In the genomic region with DNA sequence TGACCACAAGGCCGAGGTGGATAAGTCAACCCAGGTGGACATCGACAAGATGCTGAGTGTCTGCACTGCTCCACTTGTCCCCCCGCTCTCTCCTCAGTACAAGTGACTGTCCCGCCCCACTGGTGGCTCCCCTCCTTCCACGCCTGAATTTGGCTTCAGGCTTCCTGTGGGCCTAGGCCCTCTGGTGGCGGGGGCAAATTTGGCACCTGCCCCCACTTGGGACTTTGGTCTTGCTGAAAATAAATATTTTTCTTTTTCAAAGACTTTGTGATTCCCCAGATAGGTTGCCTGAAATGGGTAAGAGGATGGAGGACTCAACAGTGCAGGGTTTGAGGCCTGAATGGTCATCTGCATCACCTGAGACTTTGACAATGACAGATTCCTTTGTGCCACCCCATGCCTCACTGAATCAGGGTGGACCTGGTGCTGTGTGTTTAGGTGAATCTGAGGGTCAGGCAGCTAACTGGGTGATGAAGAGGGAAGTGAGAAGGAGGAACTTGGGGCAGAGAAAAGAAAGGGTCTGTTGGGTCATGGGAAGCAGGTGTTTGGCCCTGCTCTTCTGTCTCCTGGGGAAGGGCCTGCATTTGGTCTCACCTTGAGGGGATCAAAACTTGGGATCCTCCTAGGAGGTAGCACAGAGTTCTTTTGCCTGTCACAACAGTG, we compare ENCODE assay signal across 1 cellular context.
TF ChIP-seq lines count a peak whose summit lies in the region.

No MANE protein-coding gene starts in this region.

TF ChIP-seq in H1, 55 proteins besides CTCF, POLR2A, EP300 and RAD21:
- no peak for TF ChIP-seq NRF1 (IDR thresholded peaks at IDR 0.05; ENCODE audit: low read depth, low read length)
- TF ChIP-seq, protein P1, sequence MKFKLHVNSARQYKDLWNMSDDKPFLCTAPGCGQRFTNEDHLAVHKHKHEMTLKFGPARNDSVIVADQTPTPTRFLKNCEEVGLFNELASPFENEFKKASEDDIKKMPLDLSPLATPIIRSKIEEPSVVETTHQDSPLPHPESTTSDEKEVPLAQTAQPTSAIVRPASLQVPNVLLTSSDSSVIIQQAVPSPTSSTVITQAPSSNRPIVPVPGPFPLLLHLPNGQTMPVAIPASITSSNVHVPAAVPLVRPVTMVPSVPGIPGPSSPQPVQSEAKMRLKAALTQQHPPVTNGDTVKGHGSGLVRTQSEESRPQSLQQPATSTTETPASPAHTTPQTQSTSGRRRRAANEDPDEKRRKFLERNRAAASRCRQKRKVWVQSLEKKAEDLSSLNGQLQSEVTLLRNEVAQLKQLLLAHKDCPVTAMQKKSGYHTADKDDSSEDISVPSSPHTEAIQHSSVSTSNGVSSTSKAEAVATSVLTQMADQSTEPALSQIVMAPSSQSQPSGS (IDR thresholded peaks at IDR 0.05; ENCODE audit: low read length) = no peak
- TF ChIP-seq KDM4A (IDR thresholded peaks at IDR 0.05; ENCODE audit: low read depth, low read length, severe bottlenecking) = no peak
- TF ChIP-seq MAFK (IDR thresholded peaks at IDR 0.05; ENCODE audit: low read depth, low read length) = no peak
- TF ChIP-seq CBX8 (IDR thresholded peaks at IDR 0.05; ENCODE audit: borderline replicate concordance, low read depth, low read length) = no peak
- no peak for TF ChIP-seq RBBP5 (IDR thresholded peaks at IDR 0.05; ENCODE audit: borderline replicate concordance, low read depth, low read length)
- TF ChIP-seq, protein P2, sequence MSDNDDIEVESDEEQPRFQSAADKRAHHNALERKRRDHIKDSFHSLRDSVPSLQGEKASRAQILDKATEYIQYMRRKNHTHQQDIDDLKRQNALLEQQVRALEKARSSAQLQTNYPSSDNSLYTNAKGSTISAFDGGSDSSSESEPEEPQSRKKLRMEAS (IDR thresholded peaks at IDR 0.05) = no peak
- TF ChIP-seq, protein P3, sequence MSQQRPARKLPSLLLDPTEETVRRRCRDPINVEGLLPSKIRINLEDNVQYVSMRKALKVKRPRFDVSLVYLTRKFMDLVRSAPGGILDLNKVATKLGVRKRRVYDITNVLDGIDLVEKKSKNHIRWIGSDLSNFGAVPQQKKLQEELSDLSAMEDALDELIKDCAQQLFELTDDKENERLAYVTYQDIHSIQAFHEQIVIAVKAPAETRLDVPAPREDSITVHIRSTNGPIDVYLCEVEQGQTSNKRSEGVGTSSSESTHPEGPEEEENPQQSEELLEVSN (IDR thresholded peaks at IDR 0.05) = no peak
- TF ChIP-seq BACH1 (IDR thresholded peaks at IDR 0.05; ENCODE audit: low read length) = no peak
- no peak for TF ChIP-seq KDM5A (IDR thresholded peaks at IDR 0.05; ENCODE audit: low read length)
- TF ChIP-seq SP4 (IDR thresholded peaks at IDR 0.05; ENCODE audit: low read length) = no peak
- TF ChIP-seq, protein P4, sequence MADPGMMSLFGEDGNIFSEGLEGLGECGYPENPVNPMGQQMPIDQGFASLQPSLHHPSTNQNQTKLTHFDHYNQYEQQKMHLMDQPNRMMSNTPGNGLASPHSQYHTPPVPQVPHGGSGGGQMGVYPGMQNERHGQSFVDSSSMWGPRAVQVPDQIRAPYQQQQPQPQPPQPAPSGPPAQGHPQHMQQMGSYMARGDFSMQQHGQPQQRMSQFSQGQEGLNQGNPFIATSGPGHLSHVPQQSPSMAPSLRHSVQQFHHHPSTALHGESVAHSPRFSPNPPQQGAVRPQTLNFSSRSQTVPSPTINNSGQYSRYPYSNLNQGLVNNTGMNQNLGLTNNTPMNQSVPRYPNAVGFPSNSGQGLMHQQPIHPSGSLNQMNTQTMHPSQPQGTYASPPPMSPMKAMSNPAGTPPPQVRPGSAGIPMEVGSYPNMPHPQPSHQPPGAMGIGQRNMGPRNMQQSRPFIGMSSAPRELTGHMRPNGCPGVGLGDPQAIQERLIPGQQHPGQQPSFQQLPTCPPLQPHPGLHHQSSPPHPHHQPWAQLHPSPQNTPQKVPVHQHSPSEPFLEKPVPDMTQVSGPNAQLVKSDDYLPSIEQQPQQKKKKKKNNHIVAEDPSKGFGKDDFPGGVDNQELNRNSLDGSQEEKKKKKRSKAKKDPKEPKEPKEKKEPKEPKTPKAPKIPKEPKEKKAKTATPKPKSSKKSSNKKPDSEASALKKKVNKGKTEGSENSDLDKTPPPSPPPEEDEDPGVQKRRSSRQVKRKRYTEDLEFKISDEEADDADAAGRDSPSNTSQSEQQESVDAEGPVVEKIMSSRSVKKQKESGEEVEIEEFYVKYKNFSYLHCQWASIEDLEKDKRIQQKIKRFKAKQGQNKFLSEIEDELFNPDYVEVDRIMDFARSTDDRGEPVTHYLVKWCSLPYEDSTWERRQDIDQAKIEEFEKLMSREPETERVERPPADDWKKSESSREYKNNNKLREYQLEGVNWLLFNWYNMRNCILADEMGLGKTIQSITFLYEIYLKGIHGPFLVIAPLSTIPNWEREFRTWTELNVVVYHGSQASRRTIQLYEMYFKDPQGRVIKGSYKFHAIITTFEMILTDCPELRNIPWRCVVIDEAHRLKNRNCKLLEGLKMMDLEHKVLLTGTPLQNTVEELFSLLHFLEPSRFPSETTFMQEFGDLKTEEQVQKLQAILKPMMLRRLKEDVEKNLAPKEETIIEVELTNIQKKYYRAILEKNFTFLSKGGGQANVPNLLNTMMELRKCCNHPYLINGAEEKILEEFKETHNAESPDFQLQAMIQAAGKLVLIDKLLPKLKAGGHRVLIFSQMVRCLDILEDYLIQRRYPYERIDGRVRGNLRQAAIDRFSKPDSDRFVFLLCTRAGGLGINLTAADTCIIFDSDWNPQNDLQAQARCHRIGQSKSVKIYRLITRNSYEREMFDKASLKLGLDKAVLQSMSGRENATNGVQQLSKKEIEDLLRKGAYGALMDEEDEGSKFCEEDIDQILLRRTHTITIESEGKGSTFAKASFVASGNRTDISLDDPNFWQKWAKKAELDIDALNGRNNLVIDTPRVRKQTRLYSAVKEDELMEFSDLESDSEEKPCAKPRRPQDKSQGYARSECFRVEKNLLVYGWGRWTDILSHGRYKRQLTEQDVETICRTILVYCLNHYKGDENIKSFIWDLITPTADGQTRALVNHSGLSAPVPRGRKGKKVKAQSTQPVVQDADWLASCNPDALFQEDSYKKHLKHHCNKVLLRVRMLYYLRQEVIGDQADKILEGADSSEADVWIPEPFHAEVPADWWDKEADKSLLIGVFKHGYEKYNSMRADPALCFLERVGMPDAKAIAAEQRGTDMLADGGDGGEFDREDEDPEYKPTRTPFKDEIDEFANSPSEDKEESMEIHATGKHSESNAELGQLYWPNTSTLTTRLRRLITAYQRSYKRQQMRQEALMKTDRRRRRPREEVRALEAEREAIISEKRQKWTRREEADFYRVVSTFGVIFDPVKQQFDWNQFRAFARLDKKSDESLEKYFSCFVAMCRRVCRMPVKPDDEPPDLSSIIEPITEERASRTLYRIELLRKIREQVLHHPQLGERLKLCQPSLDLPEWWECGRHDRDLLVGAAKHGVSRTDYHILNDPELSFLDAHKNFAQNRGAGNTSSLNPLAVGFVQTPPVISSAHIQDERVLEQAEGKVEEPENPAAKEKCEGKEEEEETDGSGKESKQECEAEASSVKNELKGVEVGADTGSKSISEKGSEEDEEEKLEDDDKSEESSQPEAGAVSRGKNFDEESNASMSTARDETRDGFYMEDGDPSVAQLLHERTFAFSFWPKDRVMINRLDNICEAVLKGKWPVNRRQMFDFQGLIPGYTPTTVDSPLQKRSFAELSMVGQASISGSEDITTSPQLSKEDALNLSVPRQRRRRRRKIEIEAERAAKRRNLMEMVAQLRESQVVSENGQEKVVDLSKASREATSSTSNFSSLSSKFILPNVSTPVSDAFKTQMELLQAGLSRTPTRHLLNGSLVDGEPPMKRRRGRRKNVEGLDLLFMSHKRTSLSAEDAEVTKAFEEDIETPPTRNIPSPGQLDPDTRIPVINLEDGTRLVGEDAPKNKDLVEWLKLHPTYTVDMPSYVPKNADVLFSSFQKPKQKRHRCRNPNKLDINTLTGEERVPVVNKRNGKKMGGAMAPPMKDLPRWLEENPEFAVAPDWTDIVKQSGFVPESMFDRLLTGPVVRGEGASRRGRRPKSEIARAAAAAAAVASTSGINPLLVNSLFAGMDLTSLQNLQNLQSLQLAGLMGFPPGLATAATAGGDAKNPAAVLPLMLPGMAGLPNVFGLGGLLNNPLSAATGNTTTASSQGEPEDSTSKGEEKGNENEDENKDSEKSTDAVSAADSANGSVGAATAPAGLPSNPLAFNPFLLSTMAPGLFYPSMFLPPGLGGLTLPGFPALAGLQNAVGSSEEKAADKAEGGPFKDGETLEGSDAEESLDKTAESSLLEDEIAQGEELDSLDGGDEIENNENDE (IDR thresholded peaks at IDR 0.05; ENCODE audit: insufficient replicate concordance, low read length) = no peak
- TF ChIP-seq SUZ12 (IDR thresholded peaks at IDR 0.05; ENCODE audit: low read length) = no peak
- TF ChIP-seq YY1 (IDR thresholded peaks at IDR 0.05; ENCODE audit: low read depth, low read length) = no peak
- no peak for TF ChIP-seq POU5F1 (IDR thresholded peaks at IDR 0.05; ENCODE audit: low read depth, low read length)
- no peak for TF ChIP-seq ZNF274 (IDR thresholded peaks at IDR 0.05; ENCODE audit: borderline replicate concordance, extremely low read depth, low read length)
- TF ChIP-seq SP2 (IDR thresholded peaks at IDR 0.05; ENCODE audit: low read length) = no peak
- no peak for TF ChIP-seq SP1 (IDR thresholded peaks at IDR 0.05; ENCODE audit: low read depth, low read length)
